In genomic region chr16:89011909-89012621, GRCh38 we compare ENCODE assay signal across 31 cellular contexts. TPM values are rescaled to one million over a fixed set of nuclear protein-coding genes. Genes with fewer than 3 reads are reported as not detected.
"Had no signal": no experiment of that assay in that cellular context is flagged by ENCODE, and none has a peak within 500 bp of the region (broad histone marks: within the 10 kb centered on the region; RNA-seq: fewer than 3 reads in every experiment).

No MANE protein-coding gene starts in this region.

- H3K9me3 ChIP-seq: esophagus muscularis mucosa, gastrocnemius medialis, heart left ventricle had no signal

- DNase-seq: activated CD4-positive, alpha-beta memory T cell treated with anti-CD3 and anti-CD28 coated beads for 36 hours; activated CD4-positive, alpha-beta T cell treated with anti-CD3 and anti-CD28 coated beads for 36 hours; activated CD4-positive, alpha-beta T cell treated with anti-CD3 and anti-CD28 coated beads, Interleukin-2, amount 10 ng/mL, durations not matched to agents 24 days and 14 days; activated CD4-positive, CD25-positive, alpha-beta regulatory T cell; activated CD4-positive, CD25-positive, alpha-beta regulatory T cell treated with anti-CD3 and anti-CD28 coated beads, Interleukin-2, amount 50 U/mL, for 72 hours; activated CD8-positive, alpha-beta memory T cell treated with anti-CD3 and anti-CD28 coated beads, Interleukin-2, amount 10 ng/mL, durations not matched to agents 7 days and 5 days; activated CD8-positive, alpha-beta memory T cell treated with anti-CD3 and anti-CD28 coated beads, Interleukin-2, amount 50 U/mL, for 4 hours; activated CD8-positive, alpha-beta T cell treated with anti-CD3 and anti-CD28 coated beads, Interleukin-2, amount 10 ng/mL, durations not matched to agents 7 days and 5 days; activated effector memory CD4-positive, alpha-beta T cell treated with anti-CD3 and anti-CD28 coated beads, Interleukin-2, amount 50 U/mL, for 16 hours; activated naive CD4-positive, alpha-beta T cell; activated naive CD4-positive, alpha-beta T cell treated with anti-CD3 and anti-CD28 coated beads, Interleukin-2, amount 10 ng/mL, durations not matched to agents 7 days and 5 days; activated naive CD8-positive, alpha-beta T cell treated with anti-CD3 and anti-CD28 coated beads, Interleukin-2, amount 10 ng/mL, durations not matched to agents 7 days and 5 days; activated T-cell treated with anti-CD3 and anti-CD28 coated beads, Interleukin-2, amount 50 U/mL, for 1 hour; activated T-cell treated with anti-CD3 and anti-CD28 coated beads, Interleukin-2, amount 50 U/mL, for 48 hours; anterior cingulate cortex; brain microvascular endothelial cell; effector memory CD4-positive, alpha-beta T cell; erythroblast; foreskin keratinocyte; gastrocnemius medialis; glutamatergic neuron; T-helper 2 cell had no signal

- ATAC-seq: activated CD4-positive, alpha-beta T cell treated with anti-CD3 and anti-CD28 coated beads for 36 hours; activated CD8-positive, alpha-beta memory T cell treated with anti-CD3 and anti-CD28 coated beads, Interleukin-2, amount 10 ng/mL, durations not matched to agents 7 days and 5 days; activated CD8-positive, alpha-beta T cell treated with anti-CD3 and anti-CD28 coated beads, Interleukin-2, amount 10 ng/mL, durations not matched to agents 7 days and 5 days; activated naive CD4-positive, alpha-beta T cell treated with anti-CD3 and anti-CD28 coated beads, Interleukin-2, amount 50 U/mL, for 72 hours; foreskin keratinocyte; gastrocnemius medialis; heart left ventricle had no signal

- H3K27me3 ChIP-seq: brain microvascular endothelial cell, foreskin keratinocyte had no signal

- H3K27ac ChIP-seq: brain microvascular endothelial cell, coronary artery, dorsolateral prefrontal cortex, esophagus muscularis mucosa, foreskin keratinocyte, gastrocnemius medialis, heart left ventricle had no signal

- H3K4me1 ChIP-seq: esophagus muscularis mucosa, foreskin keratinocyte, gastrocnemius medialis, heart left ventricle had no signal

- FAIRE-seq: astrocyte, bronchial epithelial cell had no signal

- H3K4me3 ChIP-seq: coronary artery, dorsolateral prefrontal cortex, esophagus muscularis mucosa, gastrocnemius medialis, heart left ventricle had no signal

- H3K36me3 ChIP-seq: brain microvascular endothelial cell, esophagus muscularis mucosa, gastrocnemius medialis, heart left ventricle had no signal

RNA-seq across cellular contexts. Expression of gene CBFA2T3, which starts 35.1 kb away (rescaled TPM):
- total RNA-seq: activated CD4-positive, alpha-beta T cell treated with anti-CD3 and anti-CD28 coated beads, Interleukin-2, amount 10 ng/mL, durations not matched to agents 24 days and 14 days; activated CD8-positive, alpha-beta memory T cell treated with anti-CD3 and anti-CD28 coated beads for 36 hours; activated CD8-positive, alpha-beta T cell treated with anti-CD3 and anti-CD28 coated beads, Interleukin-2, amount 10 ng/mL, durations not matched to agents 7 days and 5 days; activated T-helper 1 cell treated with anti-CD3 and anti-CD28 coated beads, Interleukin-12 subunit alpha, Interleukin-12 subunit beta, Interleukin-2, Interleukin-4 antibody, amounts not matched to agents 30 ng/mL and 10 ng/mL and 1 ng/mL, durations not matched to agents 14 hours and 24 hours and 36 hours had no signal
